Comparison of ENCODE assay signal across 29 cellular contexts in the genomic region with DNA sequence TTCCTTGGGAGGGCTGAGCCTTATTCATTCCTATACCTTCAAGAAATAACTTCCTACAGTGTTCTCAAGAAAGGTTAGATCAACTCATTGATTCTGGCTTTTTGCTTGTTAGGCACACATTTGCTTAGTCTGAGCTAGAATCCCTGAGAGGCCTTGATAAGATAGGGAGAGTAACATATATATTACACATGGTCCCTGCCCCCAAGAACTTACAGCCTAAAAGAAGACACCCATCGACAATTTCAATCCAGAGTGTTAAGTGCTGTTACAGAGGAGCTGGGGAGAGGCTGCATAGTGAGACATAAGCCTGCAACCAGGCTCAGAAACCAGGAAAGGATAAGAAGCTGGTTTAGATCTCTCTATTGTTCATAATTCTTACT.
DNase-seq lines count a peak whose midpoint lies in the region; ATAC-seq and TF ChIP-seq lines count a peak whose summit lies in the region.
"Had no signal": no experiment of that assay in that cellular context is flagged by ENCODE, and none has a peak within 500 bp of the region (broad histone marks: within the 10 kb centered on the region; RNA-seq: fewer than 3 reads in every experiment).

No MANE protein-coding gene starts in this region.

- H3K36me3 ChIP-seq in left ventricle myocardium inferior = peaks cover 55% of the 10 kb centered on the region
- H3K36me3 ChIP-seq in hepatocyte (replicated peaks; ENCODE audit: insufficient read depth, low read depth) = no peaks in the 10 kb centered on the region
- H3K36me3 ChIP-seq: prostate gland, SJCRH30 had no signal

- no peak for DNase-seq in left ventricle myocardium inferior
- DNase-seq in left ventricle myocardium superior = no peak
- DNase-seq in hepatocyte (ENCODE audit: low spot score) = no peak
- no peak for DNase-seq in nephron progenitor cell
- no peak for DNase-seq in SIG-M5 treated with dmso at 0.1 percent for 504 hours (lab: John Stamatoyannopoulos, UW; ENCODE audit: unreplicated experiment)
- no peak for DNase-seq in stimulated activated CD4-positive, alpha-beta T cell treated with anti-CD3 and anti-CD28 coated beads, Interleukin-2, amount 100 ng/mL, for 24 hours
- DNase-seq: activated CD4-positive, alpha-beta T cell treated with anti-CD3 and anti-CD28 coated beads for 36 hours; activated CD8-positive, alpha-beta memory T cell treated with anti-CD3 and anti-CD28 coated beads for 24 hours; activated naive CD4-positive, alpha-beta T cell treated with Interleukin-2 at 50 U/mL for 16 hours; activated T-cell treated with anti-CD3 and anti-CD28 coated beads, Interleukin-2, amount 50 U/mL, for 24 hours; amniotic stem cell; effector CD4-positive, alpha-beta T cell; erythroblast; foreskin keratinocyte; hypothalamus; midbrain; natural killer cell; NCI-H2029; NCI-H226; NCI-H774; PC-9; SJCRH30; stimulated activated CD4-positive, alpha-beta T cell treated with anti-CD3 and anti-CD28 coated beads, Interleukin-1b, Interleukin-23, amount 100 ng/mL, for 48 hours; stimulated activated naive B cell treated with anti-CD40 and anti-IgM and Interleukin-4, amounts not matched to agents 10 μg/mL and 1 μg/mL and 100 μg/mL, for 72 hours; testis had no signal

- TF ChIP-seq CTCF in left ventricle myocardium inferior (IDR thresholded peaks at IDR 0.05; ENCODE audit: borderline replicate concordance) = no peak
- no peak for TF ChIP-seq CTCF in hepatocyte (IDR thresholded peaks at IDR 0.05; ENCODE audit: poor library complexity)
- TF ChIP-seq CTCF in nephron progenitor cell (IDR thresholded peaks at IDR 0.05) = no peak

- peaks cover 3% of the 10 kb centered on the region for H3K27me3 Mint-ChIP-seq in nephron progenitor cell (ENCODE audit: low read depth, poor library complexity)
- H3K27me3 Mint-ChIP-seq: activated CD4-positive, alpha-beta T cell treated with anti-CD3 and anti-CD28 coated beads for 36 hours; activated T-cell treated with anti-CD3 and anti-CD28 coated beads, Interleukin-2, amount 50 U/mL, for 24 hours; stimulated activated naive B cell treated with anti-CD40 and anti-IgM and Interleukin-4, amounts not matched to agents 10 μg/mL and 1 μg/mL and 100 μg/mL, for 72 hours had no signal

- H2AFZ ChIP-seq in hepatocyte = no peak overlapping the region
- H2AFZ ChIP-seq: PC-9 had no signal

- peak overlapping the region; percentile 29 for H3K4me3 ChIP-seq in left ventricle myocardium inferior
- no peak overlapping the region for H3K4me3 ChIP-seq in hepatocyte
- H3K4me3 ChIP-seq: PC-9, prostate gland, SJCRH30, testis had no signal

- H3K9me2 ChIP-seq in hepatocyte (replicated peaks; ENCODE audit: insufficient read depth) = no peaks in the 10 kb centered on the region

- H3K4me2 ChIP-seq in hepatocyte = peak overlapping the region; percentile 38
- H3K4me2 ChIP-seq: PC-9 had no signal

- H4K20me1 ChIP-seq in hepatocyte (ENCODE audit: insufficient read depth, poor library complexity, severe bottlenecking) = peaks cover 15% of the 10 kb centered on the region

- H3K27ac Mint-ChIP-seq in nephron progenitor cell = peak overlapping the region; percentile 83
- H3K27ac Mint-ChIP-seq: activated CD4-positive, alpha-beta T cell treated with anti-CD3 and anti-CD28 coated beads for 36 hours; activated T-cell treated with anti-CD3 and anti-CD28 coated beads, Interleukin-2, amount 50 U/mL, for 24 hours; natural killer cell; stimulated activated naive B cell treated with anti-CD40 and anti-IgM and Interleukin-4, amounts not matched to agents 10 μg/mL and 1 μg/mL and 100 μg/mL, for 72 hours had no signal

- H3K9me3 ChIP-seq in left ventricle myocardium inferior (replicated peaks) = no peaks in the 10 kb centered on the region
- H3K9me3 ChIP-seq in hepatocyte (ENCODE audit: low read depth) = no peaks in the 10 kb centered on the region
- H3K9me3 ChIP-seq: prostate gland, SJCRH30, testis had no signal

- peaks cover 76% of the 10 kb centered on the region for H3K4me1 Mint-ChIP-seq in nephron progenitor cell
- H3K4me1 Mint-ChIP-seq: activated CD4-positive, alpha-beta T cell treated with anti-CD3 and anti-CD28 coated beads for 36 hours; central memory CD8-positive, alpha-beta T cell had no signal

- intact Hi-C loops in left ventricle myocardium inferior (cut with micrococcal nuclease) = loop anchor here (10.0 kb wide), 1 partner anchor 64 kb away; a partner anchor contains a TSS
- intact Hi-C loops in left ventricle myocardium superior (cut with micrococcal nuclease) = loop anchor here (10.0 kb wide), 1 partner anchor 64 kb away; a partner anchor contains a TSS

- peaks cover 78% of the 10 kb centered on the region for H3K79me2 ChIP-seq in hepatocyte

- H3K4me3 Mint-ChIP-seq in nephron progenitor cell = peak overlapping the region; percentile 67
- H3K4me3 Mint-ChIP-seq: activated CD4-positive, alpha-beta T cell treated with anti-CD3 and anti-CD28 coated beads for 36 hours; activated T-cell treated with anti-CD3 and anti-CD28 coated beads, Interleukin-2, amount 50 U/mL, for 24 hours; central memory CD8-positive, alpha-beta T cell; natural killer cell; stimulated activated naive B cell treated with anti-CD40 and anti-IgM and Interleukin-4, amounts not matched to agents 10 μg/mL and 1 μg/mL and 100 μg/mL, for 72 hours had no signal

- H3K27me3 ChIP-seq in left ventricle myocardium inferior (ENCODE audit: low read depth) (no peaks in the 10 kb centered on the region), hepatocyte (no peaks in the 10 kb centered on the region)
- H3K27me3 ChIP-seq: foreskin keratinocyte, SJCRH30, testis had no signal

- peak overlapping the region; percentile 83 for H3K27ac ChIP-seq in left ventricle myocardium inferior (replicated peaks)
- H3K27ac ChIP-seq in hepatocyte = peak overlapping the region; percentile 91
- H3K27ac ChIP-seq: foreskin keratinocyte, PC-9, prostate gland, SJCRH30, testis had no signal

- WGBS in hepatocyte (ENCODE audit: low lambda C conversion rate, missing lambda C conversion rate) = 7% methylated on average over 1 of the region's 1 CpG

- peaks cover 56% of the 10 kb centered on the region for H3K36me3 Mint-ChIP-seq in nephron progenitor cell (ENCODE audit: low read depth)
- H3K36me3 Mint-ChIP-seq: natural killer cell had no signal

- H3K4me1 ChIP-seq in left ventricle myocardium inferior = peaks cover 100% of the 10 kb centered on the region
- peaks cover 53% of the 10 kb centered on the region for H3K4me1 ChIP-seq in hepatocyte (ENCODE audit: insufficient read depth)
- H3K4me1 ChIP-seq: prostate gland had no signal

- ATAC-seq in left ventricle myocardium superior = no peak
- no peak for ATAC-seq in GM21390 (IDR thresholded peaks at IDR 0.05; ENCODE audit: unreplicated experiment)
- no peak for ATAC-seq in HG03280 (IDR thresholded peaks at IDR 0.05; ENCODE audit: unreplicated experiment)
- ATAC-seq: activated CD4-positive, alpha-beta T cell treated with anti-CD3 and anti-CD28 coated beads for 36 hours; foreskin keratinocyte; natural killer cell; stimulated activated naive B cell treated with anti-CD40 and anti-IgM and Interleukin-4, amounts not matched to agents 10 μg/mL and 1 μg/mL and 100 μg/mL, for 72 hours had no signal

- peaks cover 3% of the 10 kb centered on the region for H3K9me3 Mint-ChIP-seq in nephron progenitor cell
- H3K9me3 Mint-ChIP-seq: natural killer cell; stimulated activated naive B cell treated with anti-CD40 and anti-IgM and Interleukin-4, amounts not matched to agents 10 μg/mL and 1 μg/mL and 100 μg/mL, for 72 hours had no signal
